22 cellular contexts compared by ENCODE assay signal in genomic region chr4:1895489-1895888, GRCh38.
"Had no signal": no experiment of that assay in that cellular context is flagged by ENCODE, and none has a peak within 500 bp of the region (broad histone marks: within the 10 kb centered on the region; RNA-seq: fewer than 3 reads in every experiment).

No MANE protein-coding gene starts in this region.

- H3K9me3 ChIP-seq: psoas muscle, right lobe of liver, testis, tibial nerve had no signal

- H3K4me3 ChIP-seq: dorsolateral prefrontal cortex, hepatocyte, lung, psoas muscle, right lobe of liver, testis, tibial nerve had no signal

- H3K4me1 ChIP-seq: psoas muscle, right lobe of liver, testis, tibial nerve had no signal

- H3K27ac ChIP-seq: dorsolateral prefrontal cortex, hepatocyte, psoas muscle, right lobe of liver, testis, tibial nerve had no signal

- H3K27me3 Mint-ChIP-seq: natural killer cell treated with Interleukin-12 subunit alpha and Interleukin-12 subunit beta and Interleukin-15 and Interleukin-18, amount 100 ng/mL, for 72 hours; stimulated activated naive CD8-positive, alpha-beta T cell treated with anti-CD3 and anti-CD28 coated beads, Interleukin-15, Interleukin-2, amounts not matched to agents 100 ng/mL and 50 ng/mL, for 24 hours had no signal

- ATAC-seq: left cardiac atrium; left ventricle myocardium superior; psoas muscle; right lobe of liver; stimulated activated effector memory CD8-positive, alpha-beta T cell treated with anti-CD3 and anti-CD28 coated beads, Interleukin-12 subunit alpha, Interleukin-12 subunit beta, amount 100 ng/mL, for 72 hours had no signal

- H3K36me3 Mint-ChIP-seq: natural killer cell treated with Interleukin-12 subunit alpha and Interleukin-12 subunit beta and Interleukin-15 and Interleukin-18, amount 100 ng/mL, for 72 hours had no signal

- H3K4me3 Mint-ChIP-seq: natural killer cell treated with Interleukin-12 subunit alpha and Interleukin-12 subunit beta and Interleukin-15 and Interleukin-18, amount 100 ng/mL, for 72 hours; stimulated activated effector memory CD8-positive, alpha-beta T cell treated with anti-CD3 and anti-CD28 coated beads, Interleukin-12 subunit alpha, Interleukin-12 subunit beta, amount 100 ng/mL, for 72 hours; stimulated activated naive CD8-positive, alpha-beta T cell treated with anti-CD3 and anti-CD28 coated beads, Interleukin-15, Interleukin-2, amounts not matched to agents 100 ng/mL and 50 ng/mL, for 24 hours had no signal

- H3K27me3 ChIP-seq: dorsolateral prefrontal cortex, hepatocyte, right lobe of liver, testis, tibial nerve had no signal

- H3K9me3 Mint-ChIP-seq: natural killer cell treated with Interleukin-12 subunit alpha and Interleukin-12 subunit beta and Interleukin-15 and Interleukin-18, amount 100 ng/mL, for 72 hours; stimulated activated effector memory CD8-positive, alpha-beta T cell treated with anti-CD3 and anti-CD28 coated beads, Interleukin-12 subunit alpha, Interleukin-12 subunit beta, amount 100 ng/mL, for 72 hours; stimulated activated naive CD8-positive, alpha-beta T cell treated with anti-CD3 and anti-CD28 coated beads, Interleukin-15, Interleukin-2, amounts not matched to agents 100 ng/mL and 50 ng/mL, for 24 hours had no signal

- H3K36me3 ChIP-seq: right lobe of liver, tibial nerve had no signal

- H3K27ac Mint-ChIP-seq: natural killer cell treated with Interleukin-12 subunit alpha and Interleukin-12 subunit beta and Interleukin-15 and Interleukin-18, amount 100 ng/mL, for 72 hours; stimulated activated naive CD8-positive, alpha-beta T cell treated with anti-CD3 and anti-CD28 coated beads, Interleukin-15, Interleukin-2, amounts not matched to agents 100 ng/mL and 50 ng/mL, for 24 hours had no signal

- DNase-seq: cortex of kidney; dorsolateral prefrontal cortex; effector CD8-positive, alpha-beta T cell; foreskin melanocyte; head of caudate nucleus; left cardiac atrium; left ventricle myocardium superior; mesenchymal stem cell; midbrain; occipital lobe; psoas muscle; retina; right lobe of liver; stimulated activated CD4-positive, alpha-beta T cell treated with anti-CD3 and anti-CD28 coated beads, Interleukin-4, amount 100 ng/mL, for 1 hour; stimulated activated CD8-positive, alpha-beta memory T cell treated with anti-CD3 and anti-CD28 coated beads, Interleukin-4, amount 100 ng/mL, for 48 hours; testis had no signal
